In the genomic region with DNA sequence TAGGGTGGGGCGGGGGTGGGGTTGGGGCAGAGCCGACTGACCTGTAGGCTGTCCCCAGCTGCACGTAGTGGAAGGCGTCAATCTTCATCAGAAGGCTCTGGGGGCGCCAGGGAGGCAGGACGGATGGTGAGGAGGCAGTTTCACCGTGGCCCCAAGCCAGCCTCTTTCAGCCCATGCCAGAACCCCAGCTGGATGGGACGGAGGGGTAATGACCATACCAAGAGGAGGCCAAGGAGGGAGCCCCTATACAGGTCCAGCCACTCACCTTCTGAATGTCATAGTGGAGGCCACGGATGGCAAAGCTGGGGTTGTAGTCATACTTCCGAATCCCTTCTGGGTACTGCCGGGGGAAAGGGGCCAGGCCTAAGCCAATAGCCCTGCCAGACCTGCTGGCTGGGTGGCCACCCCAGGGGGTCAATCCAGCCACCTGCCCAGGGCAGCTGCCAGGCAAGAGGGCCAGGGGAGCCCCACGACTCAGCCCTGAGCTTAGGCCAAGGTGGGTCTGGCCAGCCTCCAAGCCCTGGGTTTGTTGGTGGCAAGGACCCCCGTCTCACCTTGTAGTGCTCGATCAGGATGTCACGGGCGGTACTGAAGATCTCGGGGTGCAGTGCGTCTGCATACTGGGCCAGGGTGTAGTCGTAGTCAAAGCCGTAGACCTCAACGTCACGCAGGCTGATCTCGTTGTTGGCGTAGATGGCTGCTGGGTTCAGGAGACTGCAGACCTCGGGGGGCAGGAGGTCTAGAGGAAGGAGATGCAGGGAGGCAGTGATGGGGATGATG, we compare ENCODE assay signal across 1 cellular context.
TF ChIP-seq lines count a peak whose summit lies in the region.

No MANE protein-coding gene starts in this region.

TF ChIP-seq in endothelial cell of umbilical vein, 7 proteins besides CTCF, POLR2A, EP300 and RAD21:
- TF ChIP-seq MYC (IDR thresholded peaks at IDR 0.05; ENCODE audit: low read depth, low read length) (no peak), POLR2AphosphoS5 (IDR thresholded peaks at IDR 0.05; ENCODE audit: insufficient read depth, low read depth, low read length) (peak; percentile 17)
